24 cellular contexts compared by ENCODE assay signal in the genomic region with DNA sequence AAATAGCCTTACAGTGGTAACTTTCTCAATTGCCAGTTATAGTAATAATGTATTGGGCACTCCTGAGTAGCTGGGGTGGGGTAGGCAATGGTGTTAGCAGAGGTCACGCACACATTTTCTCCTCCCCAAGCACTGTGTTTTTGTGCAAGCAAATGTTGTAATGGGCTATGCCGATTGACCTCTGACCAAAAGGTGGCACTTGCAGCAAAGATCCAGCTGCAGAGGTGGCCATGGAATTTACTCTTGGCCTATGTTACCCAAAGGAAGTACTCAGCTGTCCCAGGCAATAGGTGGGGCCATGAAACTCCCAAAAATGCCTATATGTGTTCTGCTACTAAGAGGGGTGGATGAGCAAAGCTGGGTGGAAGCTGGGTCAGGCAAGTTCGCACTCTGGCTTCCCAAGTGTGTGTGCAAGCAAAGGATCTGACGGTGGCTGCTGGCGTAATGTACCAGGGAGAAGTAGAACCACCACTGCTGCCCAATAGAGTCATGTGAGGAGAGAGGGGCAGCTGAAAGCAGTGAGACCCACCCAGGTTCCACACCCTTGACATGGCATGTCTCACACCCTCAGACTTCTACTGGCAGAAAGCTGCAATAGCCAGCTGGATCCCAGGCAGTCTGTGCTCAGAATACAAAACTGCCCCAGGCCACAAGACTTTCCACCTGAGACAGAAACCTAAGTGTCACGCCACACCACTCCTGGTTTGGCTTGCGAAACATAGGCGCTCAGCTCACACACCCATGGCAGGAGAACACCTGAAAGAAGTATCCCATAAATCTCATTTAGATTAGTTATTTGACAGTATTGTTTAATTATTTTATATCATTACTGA.
"Had no signal": no experiment of that assay in that cellular context is flagged by ENCODE, and none has a peak within 500 bp of the region (broad histone marks: within the 10 kb centered on the region; RNA-seq: fewer than 3 reads in every experiment).

No MANE protein-coding gene starts in this region.

- H3K4me1 Mint-ChIP-seq: activated T-helper 17 cell treated with anti-CD3 and anti-CD28 coated beads, Interleukin-2, amount 50 U/mL, for 72 hours; T-cell had no signal

- DNase-seq: activated CD4-positive, alpha-beta T cell treated with anti-CD3 and anti-CD28 coated beads for 1 hour; activated CD8-positive, alpha-beta memory T cell treated with anti-CD3 and anti-CD28 coated beads for 24 hours; activated CD8-positive, alpha-beta memory T cell treated with anti-CD3 and anti-CD28 coated beads, Interleukin-2, amount 50 U/mL, for 4 hours; activated T-cell treated with anti-CD3 and anti-CD28 coated beads, Interleukin-2, amount 50 U/mL, for 24 hours; adrenal gland; brain microvascular endothelial cell; colonic mucosa; dorsolateral prefrontal cortex; foreskin melanocyte; mesenchymal stem cell; nucleus accumbens; stimulated activated CD4-positive, alpha-beta T cell treated with anti-CD3 and anti-CD28 coated beads, Interleukin-2, amount 100 ng/mL, for 48 hours; stimulated activated CD8-positive, alpha-beta memory T cell treated with anti-CD3 and anti-CD28 coated beads, Interleukin-4, amount 100 ng/mL, for 48 hours; stimulated activated naive B cell treated with anti-CD40 and anti-IgM and Interleukin-4, amounts not matched to agents 10 μg/mL and 1 μg/mL and 100 μg/mL, for 72 hours; T-cell had no signal

- H3K4me1 ChIP-seq: adrenal gland, ascending aorta, colonic mucosa, parathyroid adenoma, upper lobe of left lung had no signal

- H3K4me3 Mint-ChIP-seq: activated T-cell treated with anti-CD3 and anti-CD28 coated beads, Interleukin-2, amount 50 U/mL, for 24 hours; activated T-helper 17 cell treated with anti-CD3 and anti-CD28 coated beads, Interleukin-2, amount 50 U/mL, for 72 hours; stimulated activated naive B cell treated with anti-CD40 and anti-IgM and Interleukin-4, amounts not matched to agents 10 μg/mL and 1 μg/mL and 100 μg/mL, for 72 hours; T-cell; T-helper 2 cell treated with Interferon-gamma antibody and Interleukin-4, amounts not matched to agents 5 μg/mL and 100 μg/mL, for 36 hours had no signal

- ATAC-seq: activated naive CD4-positive, alpha-beta T cell treated with anti-CD3 and anti-CD28 coated beads, Interleukin-2, amount 50 U/mL, for 72 hours; activated T-helper 17 cell treated with anti-CD3 and anti-CD28 coated beads, Interleukin-2, amount 50 U/mL, for 72 hours; sciatic nerve; SK-N-SH treated with all-trans-retinoic acid at 6 μM for 48 hours; stimulated activated naive B cell treated with anti-CD40 and anti-IgM and Interleukin-4, amounts not matched to agents 10 μg/mL and 1 μg/mL and 100 μg/mL, for 72 hours; T-cell had no signal

- H3K27me3 ChIP-seq: adrenal gland, ascending aorta, brain microvascular endothelial cell, colonic mucosa, dorsolateral prefrontal cortex, hepatocyte, upper lobe of left lung had no signal

- H3K9me3 Mint-ChIP-seq: T-helper 2 cell treated with Interferon-gamma antibody and Interleukin-4, amounts not matched to agents 5 μg/mL and 100 μg/mL, for 36 hours had no signal

- H3K27ac Mint-ChIP-seq: activated naive CD4-positive, alpha-beta T cell treated with anti-CD3 and anti-CD28 coated beads, Interleukin-2, amount 50 U/mL, for 72 hours; activated T-cell treated with anti-CD3 and anti-CD28 coated beads, Interleukin-2, amount 50 U/mL, for 24 hours; activated T-helper 17 cell treated with anti-CD3 and anti-CD28 coated beads, Interleukin-2, amount 50 U/mL, for 72 hours; stimulated activated naive B cell treated with anti-CD40 and anti-IgM and Interleukin-4, amounts not matched to agents 10 μg/mL and 1 μg/mL and 100 μg/mL, for 72 hours; T-cell; T-helper 2 cell treated with Interferon-gamma antibody and Interleukin-4, amounts not matched to agents 5 μg/mL and 100 μg/mL, for 36 hours had no signal

- H3K27ac ChIP-seq: adrenal gland, ascending aorta, brain microvascular endothelial cell, colonic mucosa, dorsolateral prefrontal cortex, hepatocyte, parathyroid adenoma, upper lobe of left lung had no signal
